Comparison of ENCODE assay signal across 27 cellular contexts in the genomic region with DNA sequence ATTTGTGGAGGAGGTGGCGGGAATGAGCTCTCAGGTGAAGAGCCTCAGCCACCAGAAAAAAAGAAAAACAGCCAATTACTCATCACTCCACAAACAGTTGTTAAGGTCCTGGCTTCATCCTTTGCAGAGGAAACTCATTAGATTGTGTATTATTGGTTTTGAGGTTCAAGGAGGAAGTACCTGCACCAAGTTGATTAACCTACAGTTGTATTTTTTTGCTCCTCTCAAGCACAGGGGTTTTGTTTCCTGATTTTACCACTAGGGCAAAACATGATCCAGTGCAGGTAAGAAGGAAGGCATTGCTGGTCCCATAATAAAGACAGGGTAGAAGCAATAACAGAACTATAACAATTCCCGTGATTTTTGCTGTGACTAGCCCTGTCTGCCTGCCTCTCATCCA.
A peak's percentile ranks its signal among the peaks of the same experiment; 100 is the strongest.
DNase-seq lines count a peak whose midpoint lies in the region; ATAC-seq, FAIRE-seq and TF ChIP-seq lines count a peak whose summit lies in the region.
"Had no signal": no experiment of that assay in that cellular context is flagged by ENCODE, and none has a peak within 500 bp of the region (broad histone marks: within the 10 kb centered on the region; RNA-seq: fewer than 3 reads in every experiment).

No MANE protein-coding gene starts in this region.

- dilution Hi-C loops in keratinocyte (cut with MboI; ENCODE audit: extremely low pct_ligation_motif_present, low sequenced_read_pairs) = no loop called here

- no peaks in the 10 kb centered on the region for H3K27me3 ChIP-seq in HepG2 (ENCODE audit: control insufficient read depth in 1 of 2, insufficient read depth in 2 of 2, low read length in 2 of 2)
- no peaks in the 10 kb centered on the region for H3K27me3 ChIP-seq in right lobe of liver
- no peaks in the 10 kb centered on the region for H3K27me3 ChIP-seq in MM.1S (replicated peaks; ENCODE audit: insufficient read depth, low read length)
- H3K27me3 ChIP-seq in keratinocyte (ENCODE audit: control insufficient read depth, extremely low read depth, insufficient read depth, low read length) = no peaks in the 10 kb centered on the region
- H3K27me3 ChIP-seq: BLaER1, SJCRH30, upper lobe of right lung had no signal

- H3K4me1 ChIP-seq in HepG2 (ENCODE audit: insufficient read depth, low read length) (no peaks in the 10 kb centered on the region), right lobe of liver (no peaks in the 10 kb centered on the region), MM.1S (ENCODE audit: low read length) (no peaks in the 10 kb centered on the region), keratinocyte (ENCODE audit: control insufficient read depth, extremely low read depth, insufficient read depth, low read length) (no peaks in the 10 kb centered on the region)
- H3K4me1 ChIP-seq: BLaER1, lower lobe of right lung, parathyroid adenoma, SJCRH30, upper lobe of right lung had no signal

- no peaks in the 10 kb centered on the region for H3K9me3 ChIP-seq in HepG2 (ENCODE audit: low read length)
- H3K9me3 ChIP-seq in right lobe of liver = no peaks in the 10 kb centered on the region
- no peaks in the 10 kb centered on the region for H3K9me3 ChIP-seq in MM.1S (replicated peaks; ENCODE audit: insufficient read depth, low read length)
- H3K9me3 ChIP-seq in keratinocyte (ENCODE audit: control insufficient read depth, low read depth, low read length) = no peaks in the 10 kb centered on the region
- H3K9me3 ChIP-seq: lower lobe of right lung, SJCRH30, upper lobe of right lung had no signal

- WGBS in HepG2 (ENCODE audit: low lambda C conversion rate) = 14% methylated on average over 2 of the region's 2 CpGs
- 45% methylated on average over 2 of the region's 2 CpGs for WGBS in right lobe of liver (ENCODE audit: insufficient coverage, low coverage, low lambda C conversion rate, missing lambda C conversion rate)

- POLR2A ChIA-PET in HepG2 (lab: Yijun Ruan, JAX) = no interaction called here

- H3K4me3 ChIP-seq in HepG2 (replicated peaks in 1 of 3; ENCODE audit: insufficient read depth in 1 of 3, low read depth in 2 of 3, low read length in 3 of 3) = no peak overlapping the region
- no peak overlapping the region for H3K4me3 ChIP-seq in right lobe of liver
- no peak overlapping the region for H3K4me3 ChIP-seq in MM.1S (ENCODE audit: low read length)
- no peak overlapping the region for H3K4me3 ChIP-seq in keratinocyte (ENCODE audit: control insufficient read depth in 2 of 3, extremely low read depth in 1 of 3, insufficient read depth in 2 of 3, low read depth in 1 of 3, low read length in 3 of 3)
- H3K4me3 ChIP-seq: BLaER1, lower lobe of right lung, PC-9, SJCRH30, upper lobe of right lung had no signal

- TF ChIP-seq RAD21 in HepG2 (CRISPR knock-in tag; IDR thresholded peaks at IDR 0.05) = no peak

- TF ChIP-seq EP300 in HepG2 (IDR thresholded peaks at IDR 0.05; ENCODE audit: low read depth in 2 of 2, low read length in 2 of 2) (no peak), HepG2 (CRISPR knock-in tag; IDR thresholded peaks at IDR 0.05; ENCODE audit: borderline replicate concordance) (no peak)

- no peak overlapping the region for H3K4me2 ChIP-seq in HepG2 (ENCODE audit: low read depth, low read length)
- no peak overlapping the region for H3K4me2 ChIP-seq in MM.1S (ENCODE audit: low read depth, low read length)
- no peak overlapping the region for H3K4me2 ChIP-seq in keratinocyte (ENCODE audit: control insufficient read depth, extremely low read depth, insufficient read depth, low read depth, low read length)
- H3K4me2 ChIP-seq: BLaER1, PC-9 had no signal

- TF ChIP-seq CTCF in HepG2 (CRISPR knock-in tag; IDR thresholded peaks at IDR 0.05) = no peak
- no peak for TF ChIP-seq CTCF in right lobe of liver (IDR thresholded peaks at IDR 0.05)
- TF ChIP-seq CTCF in MM.1S (IDR thresholded peaks at IDR 0.05; ENCODE audit: low read length) = 0 out of 2 replicates have a peak, but pooled peaks have one; percentile 5
- peak in 2 of 3 experiments; percentile 7 to 23 for TF ChIP-seq CTCF in keratinocyte (optimal IDR thresholded peaks at IDR 0.05 in 1 of 3, IDR thresholded peaks at IDR 0.05 in 1 of 3, conservative IDR thresholded peaks at IDR 0.05 in 1 of 3; ENCODE audit: extremely low read depth in 1 of 3, insufficient read depth in 2 of 3, low read length in 3 of 3)

- intact Hi-C loops in HepG2 (cut with micrococcal nuclease; ENCODE audit: unreplicated experiment) = no loop called here
- intact Hi-C loops in right lobe of liver (cut with DNase I) = loop anchor here in 1 of 2 donors (10.0 kb wide), 1 partner anchor 270 kb away; no protein-coding TSS in a partner anchor

- H3K36me3 ChIP-seq in HepG2 (replicated peaks in 1 of 2; ENCODE audit: control insufficient read depth in 1 of 2, insufficient read depth in 2 of 2, low read length in 2 of 2) (no peaks in the 10 kb centered on the region), right lobe of liver (no peaks in the 10 kb centered on the region), MM.1S (replicated peaks; ENCODE audit: insufficient read depth, low read length) (no peaks in the 10 kb centered on the region), keratinocyte (ENCODE audit: control insufficient read depth in 2 of 2, extremely low read depth in 1 of 2, insufficient read depth in 2 of 2, low read length in 2 of 2) (no peaks in the 10 kb centered on the region)
- H3K36me3 ChIP-seq: BLaER1, lower lobe of right lung, SJCRH30, upper lobe of right lung had no signal

- no peaks in the 10 kb centered on the region for H3F3A ChIP-seq in MM.1S (ENCODE audit: insufficient read depth, low read length)

- CTCF ChIA-PET in HepG2 (lab: Yijun Ruan, JAX; ENCODE audit: low intra/inter-chr PET ratio, low total read pairs) = no interaction called here

- no peak for DNase-seq in HepG2 (ENCODE audit: low spot score)
- DNase-seq in right lobe of liver = no peak
- DNase-seq in MM.1S = no peak
- DNase-seq in keratinocyte (ENCODE audit: low read depth, low spot score) = no peak
- no peak for DNase-seq in GDM1 (lab: John Stamatoyannopoulos, UW)
- no peak for DNase-seq in NCI-H748 (lab: John Stamatoyannopoulos, UW; ENCODE audit: unreplicated experiment)
- DNase-seq in HTR-8/SVneo (ENCODE audit: insufficient read length, low spot score) = no peak
- DNase-seq: activated CD4-positive, alpha-beta memory T cell treated with anti-CD3 and anti-CD28 coated beads for 36 hours; activated naive CD4-positive, alpha-beta T cell treated with anti-CD3 and anti-CD28 coated beads, Interleukin-2, amount 10 ng/mL, durations not matched to agents 7 days and 5 days; activated T-cell treated with anti-CD3 and anti-CD28 coated beads, Interleukin-2, amount 50 U/mL, for 24 hours; aorta; Calu3; effector CD4-positive, alpha-beta T cell; glutamatergic neuron; lower lobe of right lung; NCI-H1417 treated with DMSO at 0.1 percent for 48 hours; NCI-H2171; NCI-H526 treated with DMSO at 0.1 percent for 48 hours; PC-9; SJCRH30; stimulated activated CD4-positive, alpha-beta T cell treated with anti-CD3 and anti-CD28 coated beads, Interleukin-2, amount 100 ng/mL, for 24 hours; stimulated activated naive CD8-positive, alpha-beta T cell treated with anti-CD3 and anti-CD28 coated beads, Interleukin-15, amount 100 ng/mL, for 72 hours; upper lobe of right lung had no signal

- peak; percentile 43; the same call in 1 of the 3 replicates for ATAC-seq in HepG2
- no peak for ATAC-seq in right lobe of liver
- ATAC-seq in HG03175 (IDR thresholded peaks at IDR 0.05; ENCODE audit: unreplicated experiment) = no peak
- ATAC-seq: stimulated activated naive CD8-positive, alpha-beta T cell treated with anti-CD3 and anti-CD28 coated beads, Interleukin-15, amount 100 ng/mL, for 72 hours; upper lobe of right lung had no signal

- H3K79me2 ChIP-seq in HepG2 (ENCODE audit: insufficient read depth, low read length) = no peaks in the 10 kb centered on the region
- H3K79me2 ChIP-seq in MM.1S (ENCODE audit: low read length) = no peaks in the 10 kb centered on the region
- no peaks in the 10 kb centered on the region for H3K79me2 ChIP-seq in keratinocyte (ENCODE audit: control insufficient read depth, insufficient read depth, low read length)
- H3K79me2 ChIP-seq: parathyroid adenoma had no signal

- H3K27ac ChIP-seq in HepG2 (ENCODE audit: extremely low read length, insufficient read depth, low read length) (no peak overlapping the region), right lobe of liver (no peak overlapping the region), MM.1S (ENCODE audit: low read length) (no peak overlapping the region), keratinocyte (ENCODE audit: control insufficient read depth, insufficient read depth, low read length) (no peak overlapping the region)
- H3K27ac ChIP-seq: BLaER1, lower lobe of right lung, parathyroid adenoma, PC-9, SJCRH30, upper lobe of right lung had no signal

- TF ChIP-seq POLR2A in HepG2 (IDR thresholded peaks at IDR 0.05; ENCODE audit: insufficient read depth in 1 of 2, low read depth in 2 of 2, low read length in 2 of 2) = no peak
- no peak for TF ChIP-seq POLR2A in right lobe of liver (IDR thresholded peaks at IDR 0.05)

- BruUV-seq in HepG2 (replicated peaks; lab: Mats Ljungman, UMichigan) = no TSS peak

- H2AFZ ChIP-seq in HepG2 (ENCODE audit: low read length) = no peak overlapping the region
- no peak overlapping the region for H2AFZ ChIP-seq in MM.1S (ENCODE audit: low read length)
- H2AFZ ChIP-seq in keratinocyte (ENCODE audit: control insufficient read depth, low read length) = no peak overlapping the region
- H2AFZ ChIP-seq: parathyroid adenoma, PC-9 had no signal

- no peaks in the 10 kb centered on the region for H3K9me2 ChIP-seq in MM.1S (replicated peaks; ENCODE audit: insufficient read depth, low read length)

- H3K9ac ChIP-seq in HepG2 (ENCODE audit: insufficient read depth, low read depth, low read length) = no peak overlapping the region
- H3K9ac ChIP-seq in MM.1S (ENCODE audit: low read length) = no peak overlapping the region
- no peak overlapping the region for H3K9ac ChIP-seq in keratinocyte (ENCODE audit: control insufficient read depth, extremely low read depth, insufficient read depth, low read length)
- H3K9ac ChIP-seq: BLaER1, parathyroid adenoma had no signal

- no peaks in the 10 kb centered on the region for H4K20me1 ChIP-seq in HepG2 (ENCODE audit: insufficient read depth, low read length)
- H4K20me1 ChIP-seq in MM.1S (ENCODE audit: insufficient read depth, low read length) = no peaks in the 10 kb centered on the region
- no peaks in the 10 kb centered on the region for H4K20me1 ChIP-seq in keratinocyte (ENCODE audit: control insufficient read depth, extremely low read depth, insufficient read depth, low read length)
- H4K20me1 ChIP-seq: BLaER1 had no signal

- no peak for FAIRE-seq in HepG2 (lab: Jason Lieb, UNC)
- no peak for FAIRE-seq in keratinocyte (lab: Jason Lieb, UNC)
- FAIRE-seq in HTR-8/SVneo (lab: Jason Lieb, UNC) = no peak
- FAIRE-seq: A204.1 had no signal

- in situ Hi-C loops in HepG2 (cut with HindIII; ENCODE audit: extremely low pct_ligation_motif_present, low pct_unique_long_range_greater_than_20kb) = loop anchor here (5.0 to 10.0 kb wide), 2 partner anchors 190 to 272 kb away; no protein-coding TSS in a partner anchor

- no peaks in the 10 kb centered on the region for H3K9me1 ChIP-seq in keratinocyte (ENCODE audit: control insufficient read depth, extremely low read depth, insufficient read depth, low read length)

Comparison
In these comparisons a context has a peak if more than half of its experiments do, and no peak if none do; other contexts are left out.
1. CTCF ChIP-seq: peak in MM.1S (single experiment) and keratinocyte (2 of 3); none in HepG2 (single experiment) and right lobe of liver (0 of 4).